Comparison of ENCODE assay signal across 16 cellular contexts in the genomic region with DNA sequence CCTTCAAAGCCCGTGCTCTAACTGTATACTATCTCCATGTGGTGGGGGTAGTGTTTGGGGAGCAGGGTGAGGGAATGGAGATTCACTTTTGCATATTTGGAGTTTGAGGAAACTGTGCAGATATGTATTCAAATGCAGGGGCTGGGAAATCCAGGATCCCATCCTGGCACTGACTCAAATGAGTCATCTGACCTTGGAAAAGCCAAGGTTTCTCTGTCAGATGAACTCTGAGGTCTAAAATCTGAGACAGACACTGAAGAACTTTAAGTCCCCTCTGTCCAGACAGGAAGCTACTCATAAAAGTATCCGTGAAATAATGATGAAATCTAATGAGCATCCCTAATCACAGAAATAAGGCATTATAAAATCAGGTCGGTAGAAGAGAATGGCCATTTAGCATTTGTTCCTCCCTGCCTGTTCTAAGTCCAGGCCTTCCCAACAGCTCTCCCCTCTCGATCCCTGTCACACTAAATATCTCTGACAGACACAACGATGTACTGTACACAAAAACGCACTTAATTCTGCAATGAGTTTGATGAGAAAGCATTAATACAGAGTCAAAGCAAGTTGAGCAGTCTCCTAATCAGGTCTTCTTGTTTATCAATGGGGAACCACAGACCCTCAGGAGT. TPM values are rescaled to one million over a fixed set of nuclear protein-coding genes. Genes with fewer than 3 reads are reported as not detected.
DNase-seq lines count a peak whose midpoint lies in the region; ATAC-seq, FAIRE-seq and TF ChIP-seq lines count a peak whose summit lies in the region.
"Had no signal": no experiment of that assay in that cellular context is flagged by ENCODE, and none has a peak within 500 bp of the region (broad histone marks: within the 10 kb centered on the region; RNA-seq: fewer than 3 reads in every experiment).

No MANE protein-coding gene starts in this region.

- FAIRE-seq in frontal cortex (lab: Jason Lieb, UNC), result no peak

- H3K4me1 Mint-ChIP-seq in activated naive CD8-positive, alpha-beta T cell (ENCODE audit: low read depth), result peaks cover 79% of the 10 kb centered on the region
- peaks cover 53% of the 10 kb centered on the region for H3K4me1 Mint-ChIP-seq in activated CD8-positive, alpha-beta memory T cell treated with anti-CD3 and anti-CD28 coated beads, Interleukin-2, amount 10 ng/mL, durations not matched to agents 7 days and 5 days

- no peak overlapping the region for H2AFZ ChIP-seq in ACC112 (ENCODE audit: low read length, unreplicated experiment)

- H3K27me3 ChIP-seq in ACC112 (ENCODE audit: insufficient read depth, low read length), result no peaks in the 10 kb centered on the region
- H3K27me3 ChIP-seq: left lung had no signal

- CTCF ChIA-PET in activated CD8-positive, alpha-beta memory T cell treated with anti-CD3 and anti-CD28 coated beads, Interleukin-2, amount 10 ng/mL, durations not matched to agents 7 days and 5 days (lab: Charles Lee), result interaction anchor here (1.1 to 2.3 kb wide), 3 partner anchors 38 to 44 kb away, joined by 3 to 8 read pairs (median 8); no protein-coding TSS in a partner anchor

- H3K4me1 ChIP-seq in ACC112 (ENCODE audit: control insufficient read depth, insufficient read depth, low read length, unreplicated experiment), result peaks cover 14% of the 10 kb centered on the region

- ATAC-seq in HG02885 (IDR thresholded peaks at IDR 0.05; ENCODE audit: poor library complexity, unreplicated experiment), result no peak
- ATAC-seq in activated CD8-positive, alpha-beta memory T cell treated with anti-CD3 and anti-CD28 coated beads, Interleukin-2, amount 10 ng/mL, durations not matched to agents 7 days and 5 days, result no peak
- ATAC-seq: left lung; stimulated activated naive CD8-positive, alpha-beta T cell treated with anti-CD3 and anti-CD28 coated beads, Interleukin-15, Interleukin-2, amounts not matched to agents 100 U/mL and 50 U/mL, for 24 hours had no signal

- no peak overlapping the region for H3K4me3 Mint-ChIP-seq in activated naive CD8-positive, alpha-beta T cell
- no peak overlapping the region for H3K4me3 Mint-ChIP-seq in activated CD8-positive, alpha-beta memory T cell treated with anti-CD3 and anti-CD28 coated beads, Interleukin-2, amount 10 ng/mL, durations not matched to agents 7 days and 5 days

- H3K36me3 Mint-ChIP-seq in activated naive CD8-positive, alpha-beta T cell, result peaks cover 28% of the 10 kb centered on the region
- peaks cover 57% of the 10 kb centered on the region for H3K36me3 Mint-ChIP-seq in activated CD8-positive, alpha-beta memory T cell treated with anti-CD3 and anti-CD28 coated beads, Interleukin-2, amount 10 ng/mL, durations not matched to agents 7 days and 5 days

- no peaks in the 10 kb centered on the region for H3K27me3 Mint-ChIP-seq in activated naive CD8-positive, alpha-beta T cell
- no peaks in the 10 kb centered on the region for H3K27me3 Mint-ChIP-seq in activated CD8-positive, alpha-beta memory T cell treated with anti-CD3 and anti-CD28 coated beads, Interleukin-2, amount 10 ng/mL, durations not matched to agents 7 days and 5 days

- H3K27ac Mint-ChIP-seq in activated naive CD8-positive, alpha-beta T cell, result peak overlapping the region; percentile 87
- H3K27ac Mint-ChIP-seq in activated CD8-positive, alpha-beta memory T cell treated with anti-CD3 and anti-CD28 coated beads, Interleukin-2, amount 10 ng/mL, durations not matched to agents 7 days and 5 days, result no peak overlapping the region

- peaks cover 11% of the 10 kb centered on the region for H3K79me2 ChIP-seq in ACC112 (ENCODE audit: control insufficient read depth, insufficient read depth, low read length, unreplicated experiment)

- no peaks in the 10 kb centered on the region; the same call in 1 of the 2 replicates for H3K36me3 ChIP-seq in ACC112 (ENCODE audit: insufficient read depth, low read length)

- H3K27ac ChIP-seq in ACC112 (ENCODE audit: low read depth, low read length) (peak overlapping the region; percentile 33; the same call in 1 of the 2 replicates), coronary artery (no peak overlapping the region)

- no peak for TF ChIP-seq CTCF in coronary artery (IDR thresholded peaks at IDR 0.05)

- DNase-seq in EH (ENCODE audit: low read depth) (peak; percentile 80), hepatic stellate cell (ENCODE audit: low spot score) (peak; percentile 32), coronary artery (ENCODE audit: low spot score) (no peak), frontal cortex (ENCODE audit: low spot score in 2 of 2) (no peak)
- DNase-seq in activated CD8-positive, alpha-beta memory T cell treated with anti-CD3 and anti-CD28 coated beads, Interleukin-2, amount 10 ng/mL, durations not matched to agents 7 days and 5 days, result no peak
- DNase-seq: activated CD4-positive, alpha-beta T cell treated with anti-CD3 and anti-CD28 coated beads for 4 hours; C1 segment of cervical spinal cord; cortex of kidney; left lung; NCI-H1436; posterior cingulate gyrus; stimulated activated naive CD8-positive, alpha-beta T cell treated with anti-CD3 and anti-CD28 coated beads, Interleukin-15, Interleukin-2, amounts not matched to agents 100 U/mL and 50 U/mL, for 24 hours had no signal

- H3K9me3 Mint-ChIP-seq in activated naive CD8-positive, alpha-beta T cell (ENCODE audit: low read depth), result peaks cover 5% of the 10 kb centered on the region
- peaks cover 9% of the 10 kb centered on the region for H3K9me3 Mint-ChIP-seq in activated CD8-positive, alpha-beta memory T cell treated with anti-CD3 and anti-CD28 coated beads, Interleukin-2, amount 10 ng/mL, durations not matched to agents 7 days and 5 days (ENCODE audit: low read depth)

- peak overlapping the region; percentile 16; the same call in 1 of the 2 replicates for H3K4me3 ChIP-seq in ACC112 (ENCODE audit: low read depth, low read length)
- H3K4me3 ChIP-seq in coronary artery, result no peak overlapping the region
- H3K4me3 ChIP-seq: left lung had no signal

RNA-seq across cellular contexts. Expression of a gene that starts 14.4 kb away (rescaled TPM):
- total RNA-seq in activated CD8-positive, alpha-beta memory T cell treated with anti-CD3 and anti-CD28 coated beads, Interleukin-2, amount 10 ng/mL, durations not matched to agents 7 days and 5 days, result 10 to 100 TPM; 70.8 to 71.3 TPM
- total RNA-seq in frontal cortex, result 44.4 TPM

RNA-seq across cellular contexts. Expression of a gene that starts 55.3 kb away (rescaled TPM):
- not detected for total RNA-seq in activated CD8-positive, alpha-beta memory T cell treated with anti-CD3 and anti-CD28 coated beads, Interleukin-2, amount 10 ng/mL, durations not matched to agents 7 days and 5 days
- not detected for total RNA-seq in frontal cortex
- total RNA-seq: HT-29, left lung had no signal

Comparison
In these comparisons a context has a peak if more than half of its experiments do, and no peak if none do; other contexts are left out.
1. DNase-seq: peak in EH (single experiment) and hepatic stellate cell (single experiment); none in activated CD8-positive, alpha-beta memory T cell treated with anti-CD3 and anti-CD28 coated beads, Interleukin-2, amount 10 ng/mL, durations not matched to agents 7 days and 5 days (single experiment), coronary artery (single experiment) and frontal cortex (0 of 2).